ENCODE assay signal across 29 cellular contexts in the genomic region with DNA sequence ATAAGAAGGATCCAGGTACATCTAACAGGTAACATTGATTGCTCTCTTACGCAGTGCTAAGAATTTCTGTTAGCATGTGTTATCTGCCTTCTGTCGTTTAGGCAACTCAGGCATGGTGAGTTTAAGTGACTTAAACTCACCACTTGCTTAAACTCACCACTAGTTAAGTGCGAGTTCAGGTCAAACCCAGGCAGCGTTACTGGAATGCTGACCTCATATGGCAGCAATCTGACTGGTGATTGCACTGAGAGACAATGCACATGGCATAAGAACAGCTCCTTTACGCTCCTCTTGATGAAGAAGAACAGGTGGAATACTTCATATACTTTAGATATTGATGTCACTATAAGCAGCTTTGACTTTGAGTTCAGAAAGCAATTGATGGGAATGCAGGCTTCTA.
"Had no signal": no experiment of that assay in that cellular context is flagged by ENCODE, and none has a peak within 500 bp of the region (broad histone marks: within the 10 kb centered on the region; RNA-seq: fewer than 3 reads in every experiment).

No MANE protein-coding gene starts in this region.

- FAIRE-seq: astrocyte, bronchial epithelial cell, endothelial cell of umbilical vein had no signal

- H3K36me3 ChIP-seq: brain microvascular endothelial cell, gastrocnemius medialis, heart right ventricle had no signal

- H3K9me3 ChIP-seq: gastrocnemius medialis, heart right ventricle had no signal

- H3K4me3 ChIP-seq: coronary artery, dorsolateral prefrontal cortex, gastrocnemius medialis, heart right ventricle had no signal

- H3K27me3 ChIP-seq: brain microvascular endothelial cell, dorsolateral prefrontal cortex, foreskin keratinocyte, gastrocnemius medialis, heart right ventricle had no signal

- DNase-seq: activated CD4-positive, alpha-beta memory T cell treated with anti-CD3 and anti-CD28 coated beads, Interleukin-2, amount 10 ng/mL, durations not matched to agents 7 days and 5 days; activated CD4-positive, alpha-beta T cell treated with anti-CD3 and anti-CD28 coated beads for 1 hour; activated CD4-positive, alpha-beta T cell treated with anti-CD3 and anti-CD28 coated beads for 4 hours; activated CD4-positive, alpha-beta T cell treated with anti-CD3 and anti-CD28 coated beads, Interleukin-2, amount 10 ng/mL, durations not matched to agents 7 days and 5 days; activated CD4-positive, alpha-beta T cell treated with anti-CD3 and anti-CD28 coated beads, Interleukin-2, amount 50 U/mL, for 4 hours; activated CD8-positive, alpha-beta memory T cell treated with anti-CD3 and anti-CD28 coated beads, Interleukin-2, amount 50 U/mL, for 48 hours; activated gamma-delta T cell; activated naive CD4-positive, alpha-beta T cell; activated naive CD4-positive, alpha-beta T cell treated with anti-CD3 and anti-CD28 coated beads, Interleukin-2, amount 10 ng/mL, durations not matched to agents 7 days and 5 days; activated naive CD8-positive, alpha-beta T cell treated with anti-CD3 and anti-CD28 coated beads, Interleukin-2, amount 10 ng/mL, durations not matched to agents 7 days and 5 days; activated T-cell treated with anti-CD3 and anti-CD28 coated beads for 4 hours; activated T-cell treated with anti-CD3 and anti-CD28 coated beads, Interleukin-2, amount 50 U/mL, for 24 hours; activated T-cell treated with anti-CD3 and anti-CD28 coated beads, Interleukin-2, amount 50 U/mL, for 72 hours; brain microvascular endothelial cell; dorsolateral prefrontal cortex; effector CD4-positive, alpha-beta T cell; effector memory CD8-positive, alpha-beta T cell; foreskin keratinocyte; gastrocnemius medialis; heart right ventricle; T-helper 2 cell had no signal

- ATAC-seq: activated naive CD4-positive, alpha-beta T cell treated with anti-CD3 and anti-CD28 coated beads, Interleukin-2, amount 50 U/mL, for 72 hours; activated T-cell treated with anti-CD3 and anti-CD28 coated beads, Interleukin-2, amount 50 U/mL, for 72 hours; effector memory CD8-positive, alpha-beta T cell; esophagus mucosa; foreskin keratinocyte; gastrocnemius medialis; heart right ventricle; WTC11 had no signal

- H3K27ac ChIP-seq: brain microvascular endothelial cell, coronary artery, dorsolateral prefrontal cortex, epithelial cell of prostate, foreskin keratinocyte, gastrocnemius medialis, heart right ventricle had no signal

- H3K4me1 ChIP-seq: foreskin keratinocyte, gastrocnemius medialis, heart right ventricle had no signal
